In genomic region chr18:7452331-7452730, GRCh38 we compare ENCODE assay signal across 1 cellular context.
TF ChIP-seq lines count a peak whose summit lies in the region.

No MANE protein-coding gene starts in this region.

TF ChIP-seq in IMR-90, 13 proteins besides CTCF, POLR2A, EP300 and RAD21 (continued from another document):
- TF ChIP-seq USF2 (IDR thresholded peaks at IDR 0.05; ENCODE audit: low read depth, low read length): no peak
- TF ChIP-seq FOS (IDR thresholded peaks at IDR 0.05; ENCODE audit: low read depth, low read length): no peak
- no peak for TF ChIP-seq NFE2L2 (IDR thresholded peaks at IDR 0.05; ENCODE audit: low read depth, low read length)
- TF ChIP-seq RFX5 (IDR thresholded peaks at IDR 0.05; ENCODE audit: low read depth, low read length): no peak
